36 cellular contexts compared by ENCODE assay signal in genomic region chr15:87582169-87582568, GRCh38.
DNase-seq lines count a peak whose midpoint lies in the region; ATAC-seq and TF ChIP-seq lines count a peak whose summit lies in the region.
"Had no signal": no experiment of that assay in that cellular context is flagged by ENCODE, and none has a peak within 500 bp of the region (broad histone marks: within the 10 kb centered on the region; RNA-seq: fewer than 3 reads in every experiment).

No MANE protein-coding gene starts in this region.

- H3K9me2 ChIP-seq in OCI-LY7 (ENCODE audit: insufficient read depth, low read length), result no peaks in the 10 kb centered on the region

- POLR2A ChIA-PET in MCF 10A (lab: Yijun Ruan, JAX) (no interaction called here), OCI-LY7 (lab: Charles Lee) (no interaction called here)

- H3K27me3 ChIP-seq in mammary epithelial cell (ENCODE audit: insufficient read depth, low read length), result no peaks in the 10 kb centered on the region
- H3K27me3 ChIP-seq: ascending aorta, MG63, neutrophil, stomach, thyroid gland, uterus had no signal

- H3K9me3 ChIP-seq in mammary epithelial cell (replicated peaks; ENCODE audit: insufficient read depth, low read length) (no peaks in the 10 kb centered on the region), OCI-LY7 (ENCODE audit: low read length) (no peaks in the 10 kb centered on the region)
- H3K9me3 ChIP-seq: ascending aorta, MG63, neutrophil, stomach, thyroid gland, uterus had no signal

- in situ Hi-C loops in mammary epithelial cell (cut with MboI; ENCODE audit: low sequenced_read_pairs in 2 of 2), result loop anchor here in 1 of 2 donors (25.0 kb wide), 1 partner anchor 545 kb away; no protein-coding TSS in a partner anchor

- no peak overlapping the region for H3K4me2 ChIP-seq in mammary epithelial cell (ENCODE audit: insufficient read depth, low read depth, low read length)
- no peak overlapping the region for H3K4me2 ChIP-seq in OCI-LY7 (ENCODE audit: low read length)
- H3K4me2 ChIP-seq: PC-9 had no signal

- H3K79me2 ChIP-seq in mammary epithelial cell (ENCODE audit: insufficient read depth, low read length) (no peaks in the 10 kb centered on the region), OCI-LY7 (ENCODE audit: insufficient read depth, low read depth, low read length) (no peaks in the 10 kb centered on the region)

- H3K27ac Mint-ChIP-seq in MCF 10A (ENCODE audit: low read depth, unreplicated experiment) (no peak overlapping the region), natural killer cell (no peak overlapping the region)
- no peak overlapping the region for H3K27ac Mint-ChIP-seq in stimulated activated naive B cell treated with anti-CD40 and anti-IgM and Interleukin-4, amounts not matched to agents 10 μg/mL and 1 μg/mL and 100 μg/mL, for 72 hours
- H3K27ac Mint-ChIP-seq: activated B cell treated with CpG ODN at 0.5 μM for 24 hours; activated naive CD8-positive, alpha-beta T cell treated with anti-CD3 and anti-CD28 coated beads, Interleukin-2, amount 10 ng/mL, durations not matched to agents 7 days and 5 days; B cell; naive B cell had no signal

- H3K27ac ChIP-seq in mammary epithelial cell (ENCODE audit: insufficient read depth, low read depth, low read length), result no peak overlapping the region
- no peak overlapping the region for H3K27ac ChIP-seq in OCI-LY7 (ENCODE audit: low read depth, low read length, poor library complexity, severe bottlenecking)
- H3K27ac ChIP-seq: ascending aorta, neutrophil, PC-9, stomach, thyroid gland, uterus had no signal

- no peaks in the 10 kb centered on the region for H3K36me3 Mint-ChIP-seq in MCF 10A (ENCODE audit: insufficient read depth, unreplicated experiment)
- H3K36me3 Mint-ChIP-seq in natural killer cell, result no peaks in the 10 kb centered on the region
- H3K36me3 Mint-ChIP-seq in stimulated activated naive B cell treated with anti-CD40 and anti-IgM and Interleukin-4, amounts not matched to agents 10 μg/mL and 1 μg/mL and 100 μg/mL, for 72 hours, result no peaks in the 10 kb centered on the region
- H3K36me3 Mint-ChIP-seq: activated naive CD8-positive, alpha-beta T cell treated with anti-CD3 and anti-CD28 coated beads, Interleukin-2, amount 10 ng/mL, durations not matched to agents 7 days and 5 days; CD8-positive, alpha-beta memory T cell; naive B cell had no signal

- H3K4me1 Mint-ChIP-seq in MCF 10A (ENCODE audit: insufficient read depth, unreplicated experiment), result peaks cover 17% of the 10 kb centered on the region
- H3K4me1 Mint-ChIP-seq in natural killer cell, result no peaks in the 10 kb centered on the region
- H3K4me1 Mint-ChIP-seq in stimulated activated naive B cell treated with anti-CD40 and anti-IgM and Interleukin-4, amounts not matched to agents 10 μg/mL and 1 μg/mL and 100 μg/mL, for 72 hours, result no peaks in the 10 kb centered on the region
- H3K4me1 Mint-ChIP-seq: activated B cell treated with CpG ODN at 0.5 μM for 24 hours; activated naive CD8-positive, alpha-beta T cell treated with anti-CD3 and anti-CD28 coated beads, Interleukin-2, amount 10 ng/mL, durations not matched to agents 7 days and 5 days; B cell; CD8-positive, alpha-beta memory T cell; naive B cell had no signal

- TF ChIP-seq CTCF in MCF 10A (IDR thresholded peaks at IDR 0.05; ENCODE audit: unreplicated experiment) (no peak), mammary epithelial cell (conservative IDR thresholded peaks at IDR 0.05 in 1 of 2, IDR thresholded peaks at IDR 0.05 in 1 of 2; ENCODE audit: extremely low read depth in 1 of 2, insufficient read depth in 1 of 2, low read depth in 1 of 2, low read length in 2 of 2) (no peak), OCI-LY7 (conservative IDR thresholded peaks at IDR 0.05; ENCODE audit: low read length) (no peak), natural killer cell (IDR thresholded peaks at IDR 0.05) (no peak)

- DNase-seq in MCF 10A (ENCODE audit: unreplicated experiment) (peak; percentile 14), mammary epithelial cell (no peak), OCI-LY7 (ENCODE audit: low spot score) (peak; percentile 15), cerebellar cortex (ENCODE audit: low spot score) (peak; percentile 18), natural killer cell (no peak), kidney tubule cell (ENCODE audit: low spot score) (no peak), DMS153 treated with DMSO at 0.1 percent for 48 hours (lab: John Stamatoyannopoulos, UW; ENCODE audit: unreplicated experiment) (no peak)
- DNase-seq in stimulated activated naive B cell treated with anti-CD40 and anti-IgM and Interleukin-4, amounts not matched to agents 10 μg/mL and 1 μg/mL and 100 μg/mL, for 72 hours, result no peak
- DNase-seq: activated B cell treated with CpG ODN at 0.5 μM for 24 hours; activated CD4-positive, alpha-beta T cell treated with anti-CD3 and anti-CD28 coated beads, Interleukin-2, amount 50 U/mL, for 1 hour; activated gamma-delta T cell treated with Interleukin-2 at 50 U/mL for 16 hours; activated naive CD8-positive, alpha-beta T cell treated with anti-CD3 and anti-CD28 coated beads, Interleukin-2, amount 10 ng/mL, durations not matched to agents 7 days and 5 days; activated T-cell treated with anti-CD3 and anti-CD28 coated beads, Interleukin-2, amount 50 U/mL, for 1 hour; CD8-positive, alpha-beta memory T cell; cortex of kidney; effector memory CD4-positive, alpha-beta T cell; erythroblast; KBM-7; MG63; midbrain; naive B cell; NCI-H1417 treated with DMSO at 0.1 percent for 48 hours; NCI-H2029 treated with DMSO at 0.1 percent for 48 hours; NCI-H524 treated with DMSO at 0.1 percent for 48 hours; NK-92 treated with Interleukin-12 subunit alpha and Interleukin-12 subunit beta, amount 100 ng/mL, for 24 hours; PC-9; right cardiac atrium; Right ventricle myocardium superior; stimulated activated CD4-positive, alpha-beta T cell treated with anti-CD3 and anti-CD28 coated beads, Interleukin-2, amount 100 ng/mL, for 24 hours; stomach; SW 1271; thyroid gland; uterus had no signal

- H3K9me3 Mint-ChIP-seq in MCF 10A (ENCODE audit: unreplicated experiment) (no peaks in the 10 kb centered on the region), natural killer cell (peaks cover 0 to 5% of the 10 kb centered on the region in 2 donors)
- no peaks in the 10 kb centered on the region for H3K9me3 Mint-ChIP-seq in stimulated activated naive B cell treated with anti-CD40 and anti-IgM and Interleukin-4, amounts not matched to agents 10 μg/mL and 1 μg/mL and 100 μg/mL, for 72 hours
- H3K9me3 Mint-ChIP-seq: activated B cell treated with CpG ODN at 0.5 μM for 24 hours; activated naive CD8-positive, alpha-beta T cell treated with anti-CD3 and anti-CD28 coated beads, Interleukin-2, amount 10 ng/mL, durations not matched to agents 7 days and 5 days had no signal

- CTCF ChIA-PET in MCF 10A (lab: Yijun Ruan, JAX), result interaction anchor here (1.2 kb wide), 1 partner anchor 58 kb away, joined by 3 read pairs; no protein-coding TSS in a partner anchor
- CTCF ChIA-PET in mammary epithelial cell (lab: Charles Lee; ENCODE audit: low non-redundant PET), result no interaction called here
- CTCF ChIA-PET in OCI-LY7 (lab: Charles Lee; ENCODE audit: unreplicated experiment), result no interaction called here

- H3K36me3 ChIP-seq in mammary epithelial cell (ENCODE audit: insufficient read depth, low read length) (no peaks in the 10 kb centered on the region), OCI-LY7 (ENCODE audit: insufficient read depth, low read length) (no peaks in the 10 kb centered on the region)
- H3K36me3 ChIP-seq: ascending aorta, MG63, neutrophil, stomach, thyroid gland, uterus had no signal

- 63% methylated on average over 3 of the region's 3 CpGs for WGBS in mammary epithelial cell (ENCODE audit: low coverage, missing lambda C conversion rate)

- no peak overlapping the region for H3K9ac ChIP-seq in mammary epithelial cell (ENCODE audit: insufficient read depth, low read length)

- intact Hi-C loops in MCF 10A (cut with micrococcal nuclease), result no loop called here
- intact Hi-C loops in mammary epithelial cell (cut with micrococcal nuclease), result no loop called here
- intact Hi-C loops in OCI-LY7 (cut with micrococcal nuclease; ENCODE audit: unreplicated experiment), result no loop called here
- intact Hi-C loops in natural killer cell (cut with micrococcal nuclease), result no loop called here

- H4K20me1 ChIP-seq in mammary epithelial cell (ENCODE audit: insufficient read depth, low read length) (no peaks in the 10 kb centered on the region), OCI-LY7 (ENCODE audit: insufficient read depth, low read length) (no peaks in the 10 kb centered on the region)

- H3K27me3 Mint-ChIP-seq in MCF 10A (ENCODE audit: insufficient read depth, unreplicated experiment) (no peaks in the 10 kb centered on the region), natural killer cell (ENCODE audit: low read depth in 2 of 2) (peaks cover 0 to 3% of the 10 kb centered on the region in 2 donors)
- no peaks in the 10 kb centered on the region for H3K27me3 Mint-ChIP-seq in stimulated activated naive B cell treated with anti-CD40 and anti-IgM and Interleukin-4, amounts not matched to agents 10 μg/mL and 1 μg/mL and 100 μg/mL, for 72 hours
- H3K27me3 Mint-ChIP-seq: activated B cell treated with CpG ODN at 0.5 μM for 24 hours; activated naive CD8-positive, alpha-beta T cell treated with anti-CD3 and anti-CD28 coated beads, Interleukin-2, amount 10 ng/mL, durations not matched to agents 7 days and 5 days; B cell; CD8-positive, alpha-beta memory T cell; naive B cell had no signal

- BruUV-seq in MCF 10A (replicated peaks; lab: Mats Ljungman, UMichigan) (no TSS peak), mammary epithelial cell (replicated peaks; lab: Mats Ljungman, UMichigan) (no TSS peak), OCI-LY7 (replicated peaks; lab: Mats Ljungman, UMichigan) (no TSS peak)

- H3K4me3 Mint-ChIP-seq in MCF 10A (ENCODE audit: unreplicated experiment) (no peak overlapping the region), natural killer cell (no peak overlapping the region)
- H3K4me3 Mint-ChIP-seq in stimulated activated naive B cell treated with anti-CD40 and anti-IgM and Interleukin-4, amounts not matched to agents 10 μg/mL and 1 μg/mL and 100 μg/mL, for 72 hours, result no peak overlapping the region
- H3K4me3 Mint-ChIP-seq: activated B cell treated with CpG ODN at 0.5 μM for 24 hours; activated naive CD8-positive, alpha-beta T cell treated with anti-CD3 and anti-CD28 coated beads, Interleukin-2, amount 10 ng/mL, durations not matched to agents 7 days and 5 days; B cell; CD8-positive, alpha-beta memory T cell; naive B cell had no signal

- H2AFZ ChIP-seq in mammary epithelial cell (ENCODE audit: low read depth, low read length) (no peak overlapping the region), OCI-LY7 (ENCODE audit: low read length) (no peak overlapping the region)
- H2AFZ ChIP-seq: PC-9 had no signal

- H3K4me3 ChIP-seq in mammary epithelial cell (replicated peaks in 1 of 3; ENCODE audit: insufficient read depth in 1 of 3, low read depth in 2 of 3, low read length in 3 of 3) (no peak overlapping the region), OCI-LY7 (ENCODE audit: low read depth, low read length, poor library complexity, severe bottlenecking) (no peak overlapping the region)
- H3K4me3 ChIP-seq: ascending aorta, MG63, PC-9, stomach, thyroid gland, uterus had no signal

- dilution Hi-C loops in mammary epithelial cell (cut with HindIII; ENCODE audit: low sequenced_read_pairs), result no loop called here

- no peak for ATAC-seq in natural killer cell
- no peak for ATAC-seq in stimulated activated naive B cell treated with anti-CD40 and anti-IgM and Interleukin-4, amounts not matched to agents 10 μg/mL and 1 μg/mL and 100 μg/mL, for 72 hours (replicated peaks)
- ATAC-seq: right cardiac atrium had no signal

- H3K4me1 ChIP-seq in mammary epithelial cell (ENCODE audit: insufficient read depth, low read length), result peaks cover 24% of the 10 kb centered on the region
- H3K4me1 ChIP-seq in OCI-LY7 (ENCODE audit: insufficient read depth, low read length, poor library complexity, severe bottlenecking), result no peaks in the 10 kb centered on the region
- H3K4me1 ChIP-seq: ascending aorta, stomach, thyroid gland, uterus had no signal

Comparison
In these comparisons a context has a peak if more than half of its experiments do, and no peak if none do; other contexts are left out.
1. DNase-seq: peak in MCF 10A (single experiment), OCI-LY7 (single experiment) and cerebellar cortex (single experiment); none in mammary epithelial cell (single experiment), natural killer cell (single experiment), kidney tubule cell (single experiment), DMS153 treated with DMSO at 0.1 percent for 48 hours (single experiment) and stimulated activated naive B cell treated with anti-CD40 and anti-IgM and Interleukin-4, amounts not matched to agents 10 μg/mL and 1 μg/mL and 100 μg/mL, for 72 hours (single experiment).